ENCODE assay signal across 1 cellular context in genomic region chr12:120497524-120498150, GRCh38.
TF ChIP-seq lines count a peak whose summit lies in the region.

No MANE protein-coding gene starts in this region.

TF ChIP-seq in HCT116, 20 proteins besides CTCF, POLR2A, EP300 and RAD21 (continued from another document):
- TF ChIP-seq ZBTB33 (IDR thresholded peaks at IDR 0.05; ENCODE audit: extremely low read depth, insufficient replicate concordance, low read length), result no peak
- no peak for TF ChIP-seq ZNF274 (IDR thresholded peaks at IDR 0.05; ENCODE audit: low read depth, low read length)
- no peak for TF ChIP-seq SIN3A (IDR thresholded peaks at IDR 0.05; ENCODE audit: low read depth)
- no peak for TF ChIP-seq YY1 (IDR thresholded peaks at IDR 0.05; ENCODE audit: extremely low read depth, insufficient replicate concordance, low read depth, low read length)
- TF ChIP-seq EZH2 (IDR thresholded peaks at IDR 0.05), result no peak
